In genomic region chr7:47497367-47498096, GRCh38 we compare ENCODE assay signal across 8 cellular contexts.
DNase-seq lines count a peak whose midpoint lies in the region; ATAC-seq and TF ChIP-seq lines count a peak whose summit lies in the region.

No MANE protein-coding gene starts in this region.

- no peaks in the 10 kb centered on the region for H3K9me3 ChIP-seq in PC-9 (ENCODE audit: insufficient read depth, low read depth)
- H3K9me3 ChIP-seq in CD8-positive, alpha-beta memory T cell (ENCODE audit: low read length): no peaks in the 10 kb centered on the region

- intact Hi-C loops in PC-9 (cut with micrococcal nuclease; ENCODE audit: unreplicated experiment): no loop called here

- peaks cover 56% of the 10 kb centered on the region for H3F3A ChIP-seq in PC-9 (ENCODE audit: insufficient read depth, low read depth)

- H3K9me3 Mint-ChIP-seq in activated naive CD8-positive, alpha-beta T cell treated with anti-CD3 and anti-CD28 coated beads, Interleukin-2, amount 50 U/mL, for 24 hours: no peaks in the 10 kb centered on the region
- peaks cover 0 to 4% (median 0%) of the 10 kb centered on the region in 5 donors for H3K9me3 Mint-ChIP-seq in CD8-positive, alpha-beta memory T cell

- H3K4me3 ChIP-seq in PC-9: no peak overlapping the region
- no peak overlapping the region for H3K4me3 ChIP-seq in CD8-positive, alpha-beta memory T cell (ENCODE audit: low read length)

- H3K27ac Mint-ChIP-seq in activated naive CD8-positive, alpha-beta T cell treated with anti-CD3 and anti-CD28 coated beads, Interleukin-2, amount 50 U/mL, for 24 hours: no peak overlapping the region
- H3K27ac Mint-ChIP-seq in CD8-positive, alpha-beta memory T cell: peak overlapping the region in 1 of 8 donors; percentile 88

- H3K4me1 Mint-ChIP-seq in activated naive CD8-positive, alpha-beta T cell treated with anti-CD3 and anti-CD28 coated beads, Interleukin-2, amount 50 U/mL, for 24 hours: peaks cover 26% of the 10 kb centered on the region
- no peaks in the 10 kb centered on the region for H3K4me1 Mint-ChIP-seq in CD8-positive, alpha-beta memory T cell

- no peak overlapping the region for H3K27ac ChIP-seq in PC-9
- H3K27ac ChIP-seq in CD8-positive, alpha-beta memory T cell (ENCODE audit: low read depth, low read length): no peak overlapping the region

- CTCF ChIA-PET in PC-9 (lab: Charles Lee): no interaction called here
- CTCF ChIA-PET in CD8-positive, alpha-beta memory T cell (lab: Charles Lee): no interaction called here

- peaks cover 27% of the 10 kb centered on the region for H3K36me3 ChIP-seq in PC-9 (ENCODE audit: low read depth)
- H3K36me3 ChIP-seq in CD8-positive, alpha-beta memory T cell (ENCODE audit: insufficient read depth, low read length): no peaks in the 10 kb centered on the region

- H3K36me3 Mint-ChIP-seq in activated naive CD8-positive, alpha-beta T cell treated with anti-CD3 and anti-CD28 coated beads, Interleukin-2, amount 50 U/mL, for 24 hours (ENCODE audit: low read depth): no peaks in the 10 kb centered on the region
- no peaks in the 10 kb centered on the region for H3K36me3 Mint-ChIP-seq in CD8-positive, alpha-beta memory T cell

- no peaks in the 10 kb centered on the region for H3K9me2 ChIP-seq in PC-9 (ENCODE audit: insufficient read depth)

- BruUV-seq in PC-9 (replicated peaks; lab: Mats Ljungman, UMichigan): no TSS peak

- DNase-seq in NOMO-1 treated with dmso at 0.1 percent for 144 hours (lab: John Stamatoyannopoulos, UW; ENCODE audit: unreplicated experiment) (peak; percentile 46), medulla oblongata (ENCODE audit: extremely low spot score) (peak; percentile 71), PC-9 (no peak), DMS79 treated with DMSO at 0.1 percent for 48 hours (lab: John Stamatoyannopoulos, UW) (no peak)
- no peak for DNase-seq in activated naive CD8-positive, alpha-beta T cell treated with anti-CD3 and anti-CD28 coated beads, Interleukin-2, amount 50 U/mL, for 24 hours
- no peak for DNase-seq in CD8-positive, alpha-beta memory T cell

- H3K4me1 ChIP-seq in PC-9 (replicated peaks; ENCODE audit: insufficient read depth): peaks cover 26% of the 10 kb centered on the region
- H3K4me1 ChIP-seq in CD8-positive, alpha-beta memory T cell (ENCODE audit: insufficient read depth, low read length): no peaks in the 10 kb centered on the region

- no peak for TF ChIP-seq CTCF in PC-9 (conservative IDR thresholded peaks at IDR 0.05)

- peaks cover 96% of the 10 kb centered on the region for H3K79me2 ChIP-seq in PC-9 (ENCODE audit: low read depth)

- peaks cover 97% of the 10 kb centered on the region for H4K20me1 ChIP-seq in PC-9 (ENCODE audit: insufficient read depth)

- ATAC-seq in GM18868 (IDR thresholded peaks at IDR 0.05; ENCODE audit: unreplicated experiment): peak; percentile 82
- ATAC-seq in HG02642 (IDR thresholded peaks at IDR 0.05; ENCODE audit: poor library complexity, unreplicated experiment): peak; percentile 90
- no peak for ATAC-seq in activated naive CD8-positive, alpha-beta T cell treated with anti-CD3 and anti-CD28 coated beads, Interleukin-2, amount 50 U/mL, for 24 hours

- H3K4me3 Mint-ChIP-seq in activated naive CD8-positive, alpha-beta T cell treated with anti-CD3 and anti-CD28 coated beads, Interleukin-2, amount 50 U/mL, for 24 hours: no peak overlapping the region
- no peak overlapping the region for H3K4me3 Mint-ChIP-seq in CD8-positive, alpha-beta memory T cell

- H3K27me3 Mint-ChIP-seq in activated naive CD8-positive, alpha-beta T cell treated with anti-CD3 and anti-CD28 coated beads, Interleukin-2, amount 50 U/mL, for 24 hours: peaks cover 6% of the 10 kb centered on the region
- H3K27me3 Mint-ChIP-seq in CD8-positive, alpha-beta memory T cell: no peaks in the 10 kb centered on the region

- no peaks in the 10 kb centered on the region for H3K27me3 ChIP-seq in PC-9 (ENCODE audit: insufficient read depth, low read depth)
- no peaks in the 10 kb centered on the region for H3K27me3 ChIP-seq in CD8-positive, alpha-beta memory T cell (ENCODE audit: insufficient read depth, low read length, poor library complexity, severe bottlenecking)

- H2AFZ ChIP-seq in PC-9: no peak overlapping the region

- POLR2A ChIA-PET in PC-9 (lab: Charles Lee; ENCODE audit: unreplicated experiment): interaction anchor here (0.6 kb wide), 2 partner anchors 150 to 230 kb away, joined by 4 to 10 read pairs; no protein-coding TSS in a partner anchor
- POLR2A ChIA-PET in CD8-positive, alpha-beta memory T cell (lab: Charles Lee): no interaction called here

- no peak overlapping the region for H3K4me2 ChIP-seq in PC-9

Comparison
In these comparisons a context has a peak if more than half of its experiments do, and no peak if none do; other contexts are left out.
1. DNase-seq: peak in NOMO-1 treated with dmso at 0.1 percent for 144 hours (single experiment) and medulla oblongata (single experiment); none in PC-9 (0 of 2), DMS79 treated with DMSO at 0.1 percent for 48 hours (single experiment), activated naive CD8-positive, alpha-beta T cell treated with anti-CD3 and anti-CD28 coated beads, Interleukin-2, amount 50 U/mL, for 24 hours (single experiment) and CD8-positive, alpha-beta memory T cell (0 of 5).